ENCODE assay signal across 24 cellular contexts in genomic region chr6:38080349-38080748, GRCh38.
A peak's percentile ranks its signal among the peaks of the same experiment; 100 is the strongest.
DNase-seq lines count a peak whose midpoint lies in the region; ATAC-seq and TF ChIP-seq lines count a peak whose summit lies in the region.
"Had no signal": no experiment of that assay in that cellular context is flagged by ENCODE, and none has a peak within 500 bp of the region (broad histone marks: within the 10 kb centered on the region; RNA-seq: fewer than 3 reads in every experiment).

No MANE protein-coding gene starts in this region.

- H4K91ac ChIP-seq in mesenchymal stem cell (ENCODE audit: low read length), result no peak overlapping the region

- H3K79me1 ChIP-seq in mesenchymal stem cell (replicated peaks; ENCODE audit: low read length, poor library complexity, severe bottlenecking), result peaks cover 20% of the 10 kb centered on the region

- H3K9me3 Mint-ChIP-seq in naive thymus-derived CD4-positive, alpha-beta T cell, result no peaks in the 10 kb centered on the region
- H3K9me3 Mint-ChIP-seq: activated T-helper 1 cell treated with anti-CD3 and anti-CD28 coated beads, Interleukin-12 subunit alpha, Interleukin-12 subunit beta, Interleukin-2, Interleukin-4 antibody, amounts not matched to agents 30 ng/mL and 10 ng/mL and 1 ng/mL, durations not matched to agents 14 hours and 24 hours and 36 hours; memory B cell; natural killer cell; stimulated activated naive CD8-positive, alpha-beta T cell treated with anti-CD3 and anti-CD28 coated beads, Interleukin-15, Interleukin-2, amounts not matched to agents 100 ng/mL and 50 ng/mL, for 24 hours had no signal

- no peak overlapping the region for H2BK120ac ChIP-seq in mesenchymal stem cell (ENCODE audit: low read depth, low read length)

- intact Hi-C loops in naive thymus-derived CD4-positive, alpha-beta T cell (cut with micrococcal nuclease), result no loop called here
- intact Hi-C loops in heart right ventricle (cut with DNase I), result no loop called here

- H2BK12ac ChIP-seq in mesenchymal stem cell (ENCODE audit: low read length in 2 of 2), result no peak overlapping the region

- peaks cover 11% of the 10 kb centered on the region; the same call in 1 of the 2 replicates for H3K36me3 ChIP-seq in ACC112 (ENCODE audit: insufficient read depth, low read length)
- peaks cover 0 to 36% of the 10 kb centered on the region in 2 experiments for H3K36me3 ChIP-seq in mesenchymal stem cell (ENCODE audit: control insufficient read depth in 1 of 2, insufficient read depth in 2 of 2, low read depth in 1 of 2, low read length in 2 of 2)
- peaks cover 0 to 6% (median 0%) of the 10 kb centered on the region in 3 experiments for H3K36me3 ChIP-seq in naive thymus-derived CD4-positive, alpha-beta T cell (ENCODE audit: control insufficient read depth in 2 of 3, insufficient read depth in 3 of 3, low read length in 3 of 3)
- H3K36me3 ChIP-seq in heart right ventricle, result peaks cover 0 to 43% (median 0%) of the 10 kb centered on the region in 9 donors
- H3K36me3 ChIP-seq: brain microvascular endothelial cell had no signal

- WGBS in mesenchymal stem cell, result no CpG with 5 or more reads among the region's 4 CpGs
- WGBS in heart right ventricle, 2 donors, result 86 to 88% methylated on average over 4 of the region's 4 CpGs

- H3K4me3 ChIP-seq in ACC112 (ENCODE audit: low read depth, low read length) (peak overlapping the region; percentile 35), mesenchymal stem cell (ENCODE audit: insufficient read depth in 1 of 2, low read depth in 1 of 2, low read length in 2 of 2) (no peak overlapping the region), heart right ventricle (no peak overlapping the region)
- H3K4me3 ChIP-seq in naive thymus-derived CD4-positive, alpha-beta T cell (ENCODE audit: low read length), result no peak overlapping the region
- H3K4me3 ChIP-seq: BLaER1 treated with 17β-estradiol and CSF1 and Interleukin-3, amounts not matched to agents 10 nM and 100 nM; sigmoid colon; vagina had no signal

- TF ChIP-seq CTCF in heart right ventricle (IDR thresholded peaks at IDR 0.05), result no peak

- no peak overlapping the region for H3K14ac ChIP-seq in mesenchymal stem cell (ENCODE audit: low read length in 2 of 2)

- no peak overlapping the region for H3K4ac ChIP-seq in mesenchymal stem cell (ENCODE audit: low read depth in 1 of 2, low read length in 2 of 2)

- no peak overlapping the region for H2BK5ac ChIP-seq in mesenchymal stem cell (ENCODE audit: low read depth, low read length, poor library complexity, severe bottlenecking)

- H4K8ac ChIP-seq in mesenchymal stem cell (ENCODE audit: low read length), result no peak overlapping the region

- H3K23ac ChIP-seq in mesenchymal stem cell (ENCODE audit: low read length in 2 of 2), result no peak overlapping the region

- H3K27me3 Mint-ChIP-seq in naive thymus-derived CD4-positive, alpha-beta T cell, result no peaks in the 10 kb centered on the region
- H3K27me3 Mint-ChIP-seq: activated naive CD8-positive, alpha-beta T cell; memory B cell; stimulated activated naive CD8-positive, alpha-beta T cell treated with anti-CD3 and anti-CD28 coated beads, Interleukin-15, Interleukin-2, amounts not matched to agents 100 ng/mL and 50 ng/mL, for 24 hours had no signal

- no peaks in the 10 kb centered on the region for H3K9me3 ChIP-seq in mesenchymal stem cell (ENCODE audit: control insufficient read depth, low read length)
- no peaks in the 10 kb centered on the region for H3K9me3 ChIP-seq in naive thymus-derived CD4-positive, alpha-beta T cell (ENCODE audit: control insufficient read depth in 2 of 3, low read length in 3 of 3)
- H3K9me3 ChIP-seq in heart right ventricle, result no peaks in the 10 kb centered on the region
- H3K9me3 ChIP-seq: BLaER1 treated with 17β-estradiol and CSF1 and Interleukin-3, amounts not matched to agents 10 nM and 100 nM; sigmoid colon; vagina had no signal

- no peak for ATAC-seq in GM19328 (IDR thresholded peaks at IDR 0.05; ENCODE audit: unreplicated experiment)
- ATAC-seq in naive thymus-derived CD4-positive, alpha-beta T cell, result no peak
- ATAC-seq in heart right ventricle, result no peak
- ATAC-seq: natural killer cell had no signal

- peaks cover 0 to 10% (median 6%) of the 10 kb centered on the region in 7 donors for H3K4me1 Mint-ChIP-seq in naive thymus-derived CD4-positive, alpha-beta T cell
- H3K4me1 Mint-ChIP-seq: memory B cell had no signal

- no peak overlapping the region for H2AK5ac ChIP-seq in mesenchymal stem cell (ENCODE audit: low read length, severe bottlenecking)

- H3K79me2 ChIP-seq in ACC112 (ENCODE audit: control insufficient read depth, insufficient read depth, low read length, unreplicated experiment), result peaks cover 13% of the 10 kb centered on the region

- H3K36me3 Mint-ChIP-seq in naive thymus-derived CD4-positive, alpha-beta T cell, result peaks cover 7 to 61% (median 30%) of the 10 kb centered on the region in 5 donors
- H3K36me3 Mint-ChIP-seq: natural killer cell had no signal

- DNase-seq in M059J (ENCODE audit: low read depth) (peak; percentile 32), dermis blood vessel endothelial cell (peak; percentile 12), mesenchymal stem cell (no peak), activated gamma-delta T cell treated with Interleukin-2 at 50 U/mL for 16 hours (no peak), heart right ventricle (no peak)
- no peak for DNase-seq in naive thymus-derived CD4-positive, alpha-beta T cell
- DNase-seq: brain microvascular endothelial cell; DMS 273 treated with DMSO at 0.1 percent for 48 hours; GF-D8; KG1; natural killer cell; NCI-H1048; NCI-H2029 treated with DMSO at 0.1 percent for 48 hours; NK-92 treated with Interleukin-12 subunit alpha and Interleukin-12 subunit beta, amount 100 ng/mL, for 24 hours; sigmoid colon had no signal

- H3K27me3 ChIP-seq in ACC112 (ENCODE audit: insufficient read depth, low read length), result no peaks in the 10 kb centered on the region
- H3K27me3 ChIP-seq in mesenchymal stem cell (ENCODE audit: control insufficient read depth in 1 of 2, insufficient read depth in 1 of 2, low read length in 2 of 2), result no peaks in the 10 kb centered on the region
- H3K27me3 ChIP-seq in naive thymus-derived CD4-positive, alpha-beta T cell (ENCODE audit: control insufficient read depth in 2 of 2, insufficient read depth in 2 of 2, low read length in 2 of 2), result no peaks in the 10 kb centered on the region
- H3K27me3 ChIP-seq in heart right ventricle, result no peaks in the 10 kb centered on the region
- H3K27me3 ChIP-seq: BLaER1 treated with 17β-estradiol and CSF1 and Interleukin-3, amounts not matched to agents 10 nM and 100 nM; brain microvascular endothelial cell; sigmoid colon; vagina had no signal

- peak overlapping the region; percentile 59 for H3K9ac ChIP-seq in mesenchymal stem cell (ENCODE audit: low read length)
- H3K9ac ChIP-seq: BLaER1 treated with 17β-estradiol and CSF1 and Interleukin-3, amounts not matched to agents 10 nM and 100 nM had no signal

- CTCF ChIA-PET in naive thymus-derived CD4-positive, alpha-beta T cell (lab: Charles Lee), result no interaction called here

- peaks cover 28% of the 10 kb centered on the region for H3K4me1 ChIP-seq in ACC112 (ENCODE audit: control insufficient read depth, insufficient read depth, low read length, unreplicated experiment)
- H3K4me1 ChIP-seq in mesenchymal stem cell (ENCODE audit: control insufficient read depth, insufficient read depth, low read depth, low read length), result no peaks in the 10 kb centered on the region
- H3K4me1 ChIP-seq in naive thymus-derived CD4-positive, alpha-beta T cell (ENCODE audit: control insufficient read depth in 2 of 2, insufficient read depth in 2 of 2, low read length in 2 of 2), result no peaks in the 10 kb centered on the region
- H3K4me1 ChIP-seq in heart right ventricle, result peaks cover 0 to 25% (median 18%) of the 10 kb centered on the region in 9 donors

- no peak overlapping the region for H3K4me2 ChIP-seq in mesenchymal stem cell (ENCODE audit: low read length, poor library complexity, severe bottlenecking)
- H3K4me2 ChIP-seq: BLaER1 treated with 17β-estradiol and CSF1 and Interleukin-3, amounts not matched to agents 10 nM and 100 nM had no signal

- POLR2A ChIA-PET in naive thymus-derived CD4-positive, alpha-beta T cell (lab: Charles Lee), result no interaction called here

- H3K4me3 Mint-ChIP-seq in naive thymus-derived CD4-positive, alpha-beta T cell, result no peak overlapping the region
- H3K4me3 Mint-ChIP-seq: activated naive CD8-positive, alpha-beta T cell; activated T-helper 1 cell treated with anti-CD3 and anti-CD28 coated beads, Interleukin-12 subunit alpha, Interleukin-12 subunit beta, Interleukin-2, Interleukin-4 antibody, amounts not matched to agents 30 ng/mL and 10 ng/mL and 1 ng/mL, durations not matched to agents 14 hours and 24 hours and 36 hours; memory B cell; natural killer cell; stimulated activated naive CD8-positive, alpha-beta T cell treated with anti-CD3 and anti-CD28 coated beads, Interleukin-15, Interleukin-2, amounts not matched to agents 100 ng/mL and 50 ng/mL, for 24 hours had no signal

- H2AFZ ChIP-seq in ACC112 (ENCODE audit: low read length, unreplicated experiment) (no peak overlapping the region), mesenchymal stem cell (ENCODE audit: low read depth, low read length) (no peak overlapping the region)

- H3K18ac ChIP-seq in mesenchymal stem cell (ENCODE audit: low read depth in 1 of 2, low read length in 2 of 2), result no peak overlapping the region

- H3K27ac Mint-ChIP-seq in naive thymus-derived CD4-positive, alpha-beta T cell, result no peak overlapping the region
- H3K27ac Mint-ChIP-seq: activated naive CD8-positive, alpha-beta T cell; activated T-helper 1 cell treated with anti-CD3 and anti-CD28 coated beads, Interleukin-12 subunit alpha, Interleukin-12 subunit beta, Interleukin-2, Interleukin-4 antibody, amounts not matched to agents 30 ng/mL and 10 ng/mL and 1 ng/mL, durations not matched to agents 14 hours and 24 hours and 36 hours; memory B cell; stimulated activated naive CD8-positive, alpha-beta T cell treated with anti-CD3 and anti-CD28 coated beads, Interleukin-15, Interleukin-2, amounts not matched to agents 100 ng/mL and 50 ng/mL, for 24 hours had no signal

- no peak overlapping the region for H2BK15ac ChIP-seq in mesenchymal stem cell (ENCODE audit: low read depth, poor library complexity, severe bottlenecking)

- peak overlapping the region; percentile 73 for H3K27ac ChIP-seq in ACC112 (ENCODE audit: low read depth, low read length)
- peak overlapping the region; percentile 45 for H3K27ac ChIP-seq in mesenchymal stem cell (ENCODE audit: low read length, poor library complexity, severe bottlenecking)
- no peak overlapping the region for H3K27ac ChIP-seq in naive thymus-derived CD4-positive, alpha-beta T cell (ENCODE audit: low read depth, low read length)
- no peak overlapping the region for H3K27ac ChIP-seq in heart right ventricle
- H3K27ac ChIP-seq: BLaER1 treated with 17β-estradiol and CSF1 and Interleukin-3, amounts not matched to agents 10 nM and 100 nM; brain microvascular endothelial cell; RWPE1; sigmoid colon; vagina had no signal

Comparison
In these comparisons a context has a peak if more than half of its experiments do, and no peak if none do; other contexts are left out.
1. H3K27ac ChIP-seq: peak in ACC112 (single experiment) and mesenchymal stem cell (single experiment); none in naive thymus-derived CD4-positive, alpha-beta T cell (single experiment) and heart right ventricle (0 of 10).
2. DNase-seq: peak in M059J (single experiment) and dermis blood vessel endothelial cell (single experiment); none in mesenchymal stem cell (single experiment), naive thymus-derived CD4-positive, alpha-beta T cell (0 of 9), activated gamma-delta T cell treated with Interleukin-2 at 50 U/mL for 16 hours (single experiment) and heart right ventricle (0 of 2).